8 cellular contexts compared by ENCODE assay signal in genomic region chr17:17042381-17042736, GRCh38.
A peak's percentile ranks its signal among the peaks of the same experiment; 100 is the strongest.
DNase-seq lines count a peak whose midpoint lies in the region; ATAC-seq and TF ChIP-seq lines count a peak whose summit lies in the region.

TSS of gene MPRIP (plus strand) at chr17:17042457. CDS start at chr17:17042849, 392 bp downstream.

- peak within 1 kb of the TSS; percentile 87 for H3K9ac ChIP-seq in SK-N-MC (ENCODE audit: insufficient read length)
- peak within 1 kb of the TSS; percentile 31 for H3K9ac ChIP-seq in parathyroid adenoma

- H3K27me3 ChIP-seq in parathyroid adenoma (ENCODE audit: control insufficient read depth, insufficient read depth, low read length): no peaks in the 10 kb centered on the region

- H3K4me3 ChIP-seq in SK-N-MC (peak within 1 kb of the TSS; percentile 94), foreskin fibroblast (ENCODE audit: low read depth in 1 of 2, low read length in 2 of 2) (peak within 1 kb of the TSS; percentile 80 to 88), parathyroid adenoma (ENCODE audit: low read depth, low read length) (peak within 1 kb of the TSS; percentile 56)

- H3K9me3 ChIP-seq in SK-N-MC (ENCODE audit: low read depth, low read length): 0 out of 2 replicates have a peak, but pooled peaks cover 4% of the 10 kb centered on the region
- no peaks in the 10 kb centered on the region for H3K9me3 ChIP-seq in parathyroid adenoma (ENCODE audit: control insufficient read depth, low read length)

- H3K36me3 ChIP-seq in SK-N-MC (ENCODE audit: insufficient read depth, low read length) (peaks cover 8% of the 10 kb centered on the region; the same call in 1 of the 2 replicates), parathyroid adenoma (ENCODE audit: control insufficient read depth, insufficient read depth, low read length) (no peaks in the 10 kb centered on the region)

- H3K79me2 ChIP-seq in parathyroid adenoma: peaks cover 32% of the 10 kb centered on the region

- H3K27ac ChIP-seq in SK-N-MC (no peak within 1 kb of the TSS), parathyroid adenoma (peak within 1 kb of the TSS; percentile 88)

- peaks cover 29% of the 10 kb centered on the region for H3K4me1 ChIP-seq in parathyroid adenoma

- no peak for TF ChIP-seq CTCF in foreskin fibroblast (IDR thresholded peaks at IDR 0.05; ENCODE audit: low read depth, low read length)
- TF ChIP-seq CTCF in parathyroid adenoma (IDR thresholded peaks at IDR 0.05): no peak

- H2AFZ ChIP-seq in parathyroid adenoma: peak within 1 kb of the TSS; percentile 93

- peak; percentile 12 for ATAC-seq in GM19452 (IDR thresholded peaks at IDR 0.05; ENCODE audit: unreplicated experiment)

- peak within 1 kb of the TSS; percentile 85 for H3K4me2 ChIP-seq in parathyroid adenoma (ENCODE audit: low read length)

- DNase-seq in SK-N-MC (ENCODE audit: low read depth, low spot score) (no peak), foreskin fibroblast (no peak), NCI-H226 (no peak), NCI-H2081 (lab: John Stamatoyannopoulos, UW) (no peak), NCI-H1436 treated with DMSO at 0.1 percent for 48 hours (lab: John Stamatoyannopoulos, UW) (no peak), NCI-H2196 treated with DMSO at 0.1 percent for 48 hours (lab: John Stamatoyannopoulos, UW; ENCODE audit: unreplicated experiment) (no peak)
